16 cellular contexts compared by ENCODE assay signal in genomic region chr15:90033006-90033405, GRCh38. TPM values are rescaled to one million over a fixed set of nuclear protein-coding genes. Genes with fewer than 3 reads are reported as not detected.
DNase-seq lines count a peak whose midpoint lies in the region; ATAC-seq and TF ChIP-seq lines count a peak whose summit lies in the region.
"Had no signal": no experiment of that assay in that cellular context is flagged by ENCODE, and none has a peak within 500 bp of the region (broad histone marks: within the 10 kb centered on the region; RNA-seq: fewer than 3 reads in every experiment).

No MANE protein-coding gene starts in this region.

- no peak for DNase-seq in CD4-positive, CD25-positive, alpha-beta regulatory T cell
- DNase-seq in NB4 (ENCODE audit: low read depth) (peak; percentile 54), colonic mucosa (no peak), neural crest cell (ENCODE audit: low read depth, low spot score) (no peak), AG08395 (ENCODE audit: low spot score) (no peak)
- DNase-seq: dermis blood vessel endothelial cell; foreskin melanocyte; kidney; NCI-H1092; NCI-H510A; stimulated activated naive CD8-positive, alpha-beta T cell treated with anti-CD3 and anti-CD28 coated beads, Interleukin-15, Interleukin-2, amounts not matched to agents 100 U/mL and 50 U/mL, for 24 hours had no signal

- TF ChIP-seq POLR2A in NB4 (IDR thresholded peaks at IDR 0.05; ENCODE audit: extremely low read depth, insufficient read length): no peak

- peaks cover 44% of the 10 kb centered on the region for H3K4me1 ChIP-seq in CD4-positive, CD25-positive, alpha-beta regulatory T cell (ENCODE audit: control insufficient read depth, insufficient read depth, low read length, poor library complexity, severe bottlenecking)
- H3K4me1 ChIP-seq in colonic mucosa: peaks cover 37% of the 10 kb centered on the region

- peak overlapping the region in 1 of 2 donors; percentile 88 for H3K9ac ChIP-seq in colonic mucosa (ENCODE audit: low read depth in 2 of 2, low read length in 2 of 2)

- no peak overlapping the region for H3K27ac ChIP-seq in CD4-positive, CD25-positive, alpha-beta regulatory T cell (ENCODE audit: insufficient read depth, low read length, poor library complexity, severe bottlenecking)
- H3K27ac ChIP-seq in colonic mucosa: peak overlapping the region; percentile 90

- no peak for TF ChIP-seq CTCF in NB4 (IDR thresholded peaks at IDR 0.05; ENCODE audit: low read depth, low read length)
- no peak for TF ChIP-seq CTCF in colonic mucosa (IDR thresholded peaks at IDR 0.05)
- TF ChIP-seq CTCF in neural crest cell (conservative IDR thresholded peaks at IDR 0.05): no peak

- no peaks in the 10 kb centered on the region for H3K36me3 ChIP-seq in CD4-positive, CD25-positive, alpha-beta regulatory T cell (ENCODE audit: control insufficient read depth, insufficient read depth, low read length)
- H3K36me3 ChIP-seq in colonic mucosa: no peaks in the 10 kb centered on the region

- intact Hi-C loops in colonic mucosa (cut with DNase I): no loop called here

- H3K4me3 Mint-ChIP-seq in CD4-positive, CD25-positive, alpha-beta regulatory T cell: peak overlapping the region in 2 of 4 donors; percentile 39 to 78
- H3K4me3 Mint-ChIP-seq in neural crest cell: peak overlapping the region; percentile 25

- H3K9me3 ChIP-seq in CD4-positive, CD25-positive, alpha-beta regulatory T cell (ENCODE audit: control insufficient read depth in 2 of 2, low read length in 2 of 2): no peaks in the 10 kb centered on the region
- no peaks in the 10 kb centered on the region for H3K9me3 ChIP-seq in colonic mucosa

- peaks cover 7 to 74% (median 44%) of the 10 kb centered on the region in 4 donors for H3K4me1 Mint-ChIP-seq in CD4-positive, CD25-positive, alpha-beta regulatory T cell
- peaks cover 67% of the 10 kb centered on the region for H3K4me1 Mint-ChIP-seq in neural crest cell

- H3K9me3 Mint-ChIP-seq in CD4-positive, CD25-positive, alpha-beta regulatory T cell: peaks cover 0 to 7% (median 0%) of the 10 kb centered on the region in 7 donors
- H3K9me3 Mint-ChIP-seq in neural crest cell: no peaks in the 10 kb centered on the region

- H3K27me3 ChIP-seq in CD4-positive, CD25-positive, alpha-beta regulatory T cell (ENCODE audit: control insufficient read depth, insufficient read depth, low read length): no peaks in the 10 kb centered on the region
- no peaks in the 10 kb centered on the region for H3K27me3 ChIP-seq in colonic mucosa

- no peak for ATAC-seq in CD4-positive, CD25-positive, alpha-beta regulatory T cell (ENCODE audit: low read depth in 2 of 2)
- ATAC-seq in HG02610 (IDR thresholded peaks at IDR 0.05; ENCODE audit: unreplicated experiment) (no peak), GM19463 (IDR thresholded peaks at IDR 0.05; ENCODE audit: unreplicated experiment) (no peak), SK-N-SH treated with all-trans-retinoic acid at 6 μM for 48 hours (no peak)
- ATAC-seq: activated naive CD4-positive, alpha-beta T cell treated with anti-CD3 and anti-CD28 coated beads, Interleukin-2, amount 50 U/mL, for 72 hours; Right ventricle myocardium inferior; stimulated activated naive CD8-positive, alpha-beta T cell treated with anti-CD3 and anti-CD28 coated beads, Interleukin-15, Interleukin-2, amounts not matched to agents 100 U/mL and 50 U/mL, for 24 hours had no signal

- H3K4me3 ChIP-seq in CD4-positive, CD25-positive, alpha-beta regulatory T cell (ENCODE audit: low read depth, low read length): no peak overlapping the region
- H3K4me3 ChIP-seq in NB4 (ENCODE audit: low read depth, low read length) (no peak overlapping the region), colonic mucosa (no peak overlapping the region)

- H3K27ac Mint-ChIP-seq in CD4-positive, CD25-positive, alpha-beta regulatory T cell: peak overlapping the region; percentile 56 to 92 (median 80)
- peak overlapping the region; percentile 46 for H3K27ac Mint-ChIP-seq in neural crest cell (ENCODE audit: unreplicated experiment)

- no peaks in the 10 kb centered on the region for H3K27me3 Mint-ChIP-seq in CD4-positive, CD25-positive, alpha-beta regulatory T cell
- H3K27me3 Mint-ChIP-seq in neural crest cell (ENCODE audit: low read depth): no peaks in the 10 kb centered on the region

- H3K36me3 Mint-ChIP-seq in CD4-positive, CD25-positive, alpha-beta regulatory T cell: peaks cover 5% of the 10 kb centered on the region
- H3K36me3 Mint-ChIP-seq in neural crest cell (ENCODE audit: low read depth): peaks cover 6% of the 10 kb centered on the region

TF ChIP-seq in SK-N-SH treated with all-trans-retinoic acid at 6 μM for 48 hours, 23 proteins besides CTCF, POLR2A, EP300 and RAD21:
- TF ChIP-seq ESRRG (CRISPR knock-in tag; IDR thresholded peaks at IDR 0.05) (no peak), CREB5 (CRISPR knock-in tag; IDR thresholded peaks at IDR 0.05; ENCODE audit: low read depth) (no peak), ZNF70 (CRISPR knock-in tag; IDR thresholded peaks at IDR 0.05) (no peak), SNAI2 (CRISPR knock-in tag; IDR thresholded peaks at IDR 0.05) (no peak), ZNF8 (CRISPR knock-in tag; IDR thresholded peaks at IDR 0.05) (no peak), TOX (CRISPR knock-in tag; IDR thresholded peaks at IDR 0.05; ENCODE audit: borderline replicate concordance) (no peak), ISL1 (CRISPR knock-in tag; IDR thresholded peaks at IDR 0.05) (no peak)

RNA-seq across cellular contexts. Expression of gene ZNF710, which starts 31.9 kb away (rescaled TPM):
- total RNA-seq in CD4-positive, CD25-positive, alpha-beta regulatory T cell: 16.3 TPM
- polyA plus RNA-seq in CD4-positive, CD25-positive, alpha-beta regulatory T cell: 1 to 10 TPM in 3 of 4 donors, under 1 TPM in 1; 0.88 to 2.4 (median 1.9) TPM
- 10 to 100 TPM; 35.0 to 43.7 TPM for total RNA-seq in colonic mucosa
- 60.3 and 64.4 TPM in 2 replicates for total RNA-seq in neural crest cell
